Comparison of ENCODE assay signal across 9 cellular contexts in genomic region chr2:72146357-72147302, GRCh38. TPM values are rescaled to one million over a fixed set of nuclear protein-coding genes. Genes with fewer than 3 reads are reported as not detected.
DNase-seq lines count a peak whose midpoint lies in the region; ATAC-seq and TF ChIP-seq lines count a peak whose summit lies in the region.
"Had no signal": no experiment of that assay in that cellular context is flagged by ENCODE, and none has a peak within 500 bp of the region (broad histone marks: within the 10 kb centered on the region; RNA-seq: fewer than 3 reads in every experiment).

No MANE protein-coding gene starts in this region.

- peaks cover 95% of the 10 kb centered on the region for H3K27me3 Mint-ChIP-seq in nephron (ENCODE audit: low read depth)

- H2BK20ac ChIP-seq in IMR-90 (ENCODE audit: low read depth, low read length): no peak overlapping the region

- peaks cover 5% of the 10 kb centered on the region; the same call in 1 of the 2 replicates for H4K20me1 ChIP-seq in IMR-90 (ENCODE audit: insufficient read depth, low read length)

- H3K56ac ChIP-seq in IMR-90 (ENCODE audit: extremely low read depth, insufficient read depth, low read length): no peak overlapping the region

- 2% methylated on average over 21 of the region's 58 CpGs; no CpG with 5 or more reads in 1 of the 2 experiments for WGBS in IMR-90 (ENCODE audit: extremely low coverage in 2 of 2, insufficient read length in 1 of 2), 2 experiments
- 1% methylated on average over 57 to 58 of the region's 58 CpGs for WGBS in ectodermal cell, 2 experiments

- peak overlapping the region in 1 of 3 experiments; percentile 40 for H3K27ac Mint-ChIP-seq in nephron

- no peak overlapping the region for H2AK9ac ChIP-seq in IMR-90 (replicated peaks; ENCODE audit: low read depth, low read length, poor library complexity)

- H3K4me3 ChIP-seq in BJ (ENCODE audit: low read depth, low read length) (peak overlapping the region; percentile 18; the same call in 1 of the 2 replicates), IMR-90 (ENCODE audit: insufficient read depth, low read depth, low read length) (no peak overlapping the region), ectodermal cell (ENCODE audit: insufficient read depth, low read depth, low read length) (peak overlapping the region; percentile 35)

- H3K9me1 ChIP-seq in IMR-90 (ENCODE audit: insufficient read depth, low read length): no peaks in the 10 kb centered on the region

- no peak overlapping the region for H4K8ac ChIP-seq in IMR-90 (ENCODE audit: low read depth in 2 of 2, low read length in 2 of 2)

- H3K4ac ChIP-seq in IMR-90 (ENCODE audit: low read depth, low read length): no peak overlapping the region

- no peaks in the 10 kb centered on the region for H3K79me1 ChIP-seq in IMR-90 (ENCODE audit: low read depth in 1 of 2, low read length in 2 of 2)

- TF ChIP-seq RAD21 in IMR-90 (IDR thresholded peaks at IDR 0.05; ENCODE audit: low read length): no peak

- H4K5ac ChIP-seq in IMR-90 (ENCODE audit: low read depth, low read length): no peak overlapping the region

- POLR2A ChIA-PET in BJ (lab: Charles Lee) (no interaction called here), IMR-90 (lab: Charles Lee; ENCODE audit: unreplicated experiment) (no interaction called here)

- in situ Hi-C loops in IMR-90 (cut with MboI; ENCODE audit: low sequenced_read_pairs): no loop called here

- BruUV-seq in IMR-90 (replicated peaks; lab: Mats Ljungman, UMichigan): no TSS peak

- H3K27me3 ChIP-seq in BJ (ENCODE audit: control insufficient read depth, insufficient read depth, low read length): peaks cover 56% of the 10 kb centered on the region
- peaks cover 90% of the 10 kb centered on the region for H3K27me3 ChIP-seq in IMR-90 (ENCODE audit: control insufficient read depth, insufficient read depth, low read length)
- H3K27me3 ChIP-seq in ectodermal cell (ENCODE audit: control insufficient read depth, insufficient read depth, low read length, poor library complexity, severe bottlenecking): peaks cover 99% of the 10 kb centered on the region

- H3K18ac ChIP-seq in IMR-90 (ENCODE audit: low read depth, low read length): no peak overlapping the region

- intact Hi-C loops in IMR-90 (cut with micrococcal nuclease): no loop called here

- no peak overlapping the region for H2AK5ac ChIP-seq in IMR-90 (ENCODE audit: low read depth, low read length)

- no peaks in the 10 kb centered on the region for H3K36me3 ChIP-seq in BJ (ENCODE audit: control insufficient read depth, insufficient read depth, low read length)
- no peaks in the 10 kb centered on the region for H3K36me3 ChIP-seq in IMR-90 (ENCODE audit: control insufficient read depth, insufficient read depth, low read length)
- H3K36me3 ChIP-seq in ectodermal cell (ENCODE audit: control insufficient read depth, insufficient read depth, low read length): no peaks in the 10 kb centered on the region
- H3K36me3 ChIP-seq: pancreas had no signal

- H3K4me2 ChIP-seq in IMR-90 (ENCODE audit: low read depth, low read length): no peak overlapping the region

- H3K9ac ChIP-seq in IMR-90 (ENCODE audit: low read depth, low read length): no peak overlapping the region

- H3K4me3 Mint-ChIP-seq in nephron: peak overlapping the region; percentile 86 to 91 (median 89)

- ATAC-seq in IMR-90 (ENCODE audit: low read depth): no peak
- ATAC-seq in HG03139 (IDR thresholded peaks at IDR 0.05; ENCODE audit: unreplicated experiment): no peak
- ATAC-seq: pancreas had no signal

- DNase-seq in BJ (ENCODE audit: low read depth) (no peak), IMR-90 (no peak), germinal center (ENCODE audit: low spot score) (no peak)
- no peak for DNase-seq in effector CD4-positive, alpha-beta T cell
- no peak for DNase-seq in effector CD8-positive, alpha-beta T cell (lab: John Stamatoyannopoulos, UW)

- peaks cover 61% of the 10 kb centered on the region for H3K4me1 Mint-ChIP-seq in nephron

- CTCF ChIA-PET in BJ (lab: Yijun Ruan, JAX) (interaction anchor here (10.2 kb wide), 1 partner anchor 598 kb away, joined by 150 read pairs; no protein-coding TSS in a partner anchor), IMR-90 (lab: Yijun Ruan, JAX) (no interaction called here)

- peaks cover 9% of the 10 kb centered on the region for H3K9me3 ChIP-seq in IMR-90 (ENCODE audit: control insufficient read depth, insufficient read depth, low read length)
- H3K9me3 ChIP-seq in ectodermal cell (ENCODE audit: control insufficient read depth, low read length): no peaks in the 10 kb centered on the region
- H3K9me3 ChIP-seq: pancreas had no signal

- H3K23ac ChIP-seq in IMR-90 (ENCODE audit: low read depth, low read length): no peak overlapping the region; the same call in 1 of the 2 replicates

- H4K91ac ChIP-seq in IMR-90 (ENCODE audit: insufficient read depth, low read depth, low read length): no peak overlapping the region

- H2BK120ac ChIP-seq in IMR-90 (ENCODE audit: low read depth, low read length): no peak overlapping the region

- no peak overlapping the region for H2BK5ac ChIP-seq in IMR-90 (ENCODE audit: low read depth, low read length, poor library complexity, severe bottlenecking)

- H3K27ac ChIP-seq in IMR-90 (ENCODE audit: insufficient read depth, low read length): no peak overlapping the region
- no peak overlapping the region for H3K27ac ChIP-seq in ectodermal cell (ENCODE audit: insufficient read depth, low read depth, low read length, poor library complexity, severe bottlenecking)
- H3K27ac ChIP-seq: pancreas had no signal

- peak overlapping the region; percentile 40 for H2AFZ ChIP-seq in IMR-90 (replicated peaks; ENCODE audit: low read length, poor library complexity)

- dilution Hi-C loops in IMR-90 (cut with HindIII; ENCODE audit: low sequenced_read_pairs, unreplicated experiment): no loop called here

- TF ChIP-seq POLR2A in IMR-90 (IDR thresholded peaks at IDR 0.05; ENCODE audit: low read depth, low read length): no peak

- H3K14ac ChIP-seq in IMR-90 (replicated peaks; ENCODE audit: low read depth, low read length): no peak overlapping the region

- no peak overlapping the region for H2BK15ac ChIP-seq in IMR-90 (ENCODE audit: low read depth, low read length)

- TF ChIP-seq CTCF in BJ (IDR thresholded peaks at IDR 0.05; ENCODE audit: insufficient read depth, low read depth, low read length) (no peak), IMR-90 (conservative IDR thresholded peaks at IDR 0.05; ENCODE audit: low read depth, low read length) (no peak), nephron (IDR thresholded peaks at IDR 0.05; ENCODE audit: unreplicated experiment in 3 of 3) (no peak)

- peaks cover 4% of the 10 kb centered on the region for H3K9me3 Mint-ChIP-seq in nephron

- H3K4me1 ChIP-seq in IMR-90 (ENCODE audit: control insufficient read depth, insufficient read depth, low read length) (peaks cover 17% of the 10 kb centered on the region; the same call in 1 of the 2 replicates), ectodermal cell (ENCODE audit: control insufficient read depth, insufficient read depth, low read length) (peaks cover 38% of the 10 kb centered on the region)

- no peaks in the 10 kb centered on the region for H3K36me3 Mint-ChIP-seq in nephron (ENCODE audit: low read depth)

TF ChIP-seq in IMR-90, 13 proteins besides CTCF, POLR2A, EP300 and RAD21:
- TF ChIP-seq MAFK (IDR thresholded peaks at IDR 0.05; ENCODE audit: low read depth, low read length) (no peak), SMC3 (IDR thresholded peaks at IDR 0.05; ENCODE audit: low read depth, low read length) (no peak)

RNA-seq across cellular contexts. Expression of gene CYP26B1, which starts 1.0 kb away (rescaled TPM):
- polyA plus RNA-seq in BJ (2011; rRNA removed) (0.16 and 0.27 TPM in 2 replicates), IMR-90 (2012; rRNA removed) (0.01 and 0.02 TPM in 2 replicates)
- polyA minus RNA-seq in BJ (2011; rRNA and poly(A)+ RNA removed): 0.15 and 0.43 TPM in 2 replicates
- total RNA-seq in IMR-90 (2012; rRNA removed): not detected in 2 replicates
- 0.03 TPM in 1 of 2 replicates, not detected in the other for polyA plus RNA-seq in IMR-90 (2012; cell fraction: cytosol; rRNA removed)
- polyA plus RNA-seq in IMR-90 (2012; cell fraction: nucleus; rRNA removed; ENCODE audit: low replicate concordance): 0.25 and 0.62 TPM in 2 replicates
- 2.0 TPM for polyA plus RNA-seq in ectodermal cell (2013, experiment 1 of 4)
- polyA plus RNA-seq in ectodermal cell (2013, experiment 2 of 4): 1.3 TPM
- 2.3 TPM for polyA plus RNA-seq in ectodermal cell (2013, experiment 3 of 4)
- 1.7 TPM for polyA plus RNA-seq in ectodermal cell (2013, experiment 4 of 4)
